ENCODE assay signal across 22 cellular contexts in genomic region chr7:148480479-148481146, GRCh38.
DNase-seq lines count a peak whose midpoint lies in the region; ATAC-seq, FAIRE-seq and TF ChIP-seq lines count a peak whose summit lies in the region.
"Had no signal": no experiment of that assay in that cellular context is flagged by ENCODE, and none has a peak within 500 bp of the region (broad histone marks: within the 10 kb centered on the region; RNA-seq: fewer than 3 reads in every experiment).

No MANE protein-coding gene starts in this region.

- BruUV-seq in HepG2 (replicated peaks; lab: Mats Ljungman, UMichigan) = no TSS peak

- H3K9me3 Mint-ChIP-seq in type B pancreatic cell = no peaks in the 10 kb centered on the region
- H3K9me3 Mint-ChIP-seq: activated CD8-positive, alpha-beta T cell treated with anti-CD3 and anti-CD28 coated beads for 36 hours; activated T-cell treated with anti-CD3 and anti-CD28 coated beads, Interleukin-2, amount 50 U/mL, for 72 hours; stimulated activated naive CD8-positive, alpha-beta T cell treated with anti-CD3 and anti-CD28 coated beads, Interleukin-15, Interleukin-2, amounts not matched to agents 100 ng/mL and 50 ng/mL, for 24 hours had no signal

- no peak overlapping the region for H3K4me3 Mint-ChIP-seq in type B pancreatic cell
- H3K4me3 Mint-ChIP-seq: activated CD8-positive, alpha-beta T cell treated with anti-CD3 and anti-CD28 coated beads for 36 hours; activated T-cell treated with anti-CD3 and anti-CD28 coated beads, Interleukin-2, amount 50 U/mL, for 72 hours; stimulated activated naive CD8-positive, alpha-beta T cell treated with anti-CD3 and anti-CD28 coated beads, Interleukin-15, Interleukin-2, amounts not matched to agents 100 ng/mL and 50 ng/mL, for 24 hours had no signal

- H3K4me1 ChIP-seq in right atrium auricular region (no peaks in the 10 kb centered on the region), HepG2 (ENCODE audit: insufficient read depth, low read length) (peaks cover 46% of the 10 kb centered on the region)

- H3K79me2 ChIP-seq in HepG2 (ENCODE audit: insufficient read depth, low read length) = no peaks in the 10 kb centered on the region

- H3K36me3 ChIP-seq in right atrium auricular region (no peaks in the 10 kb centered on the region), HepG2 (replicated peaks in 1 of 2; ENCODE audit: control insufficient read depth in 1 of 2, insufficient read depth in 2 of 2, low read length in 2 of 2) (no peaks in the 10 kb centered on the region)

- peaks cover 32% of the 10 kb centered on the region for H3K27me3 Mint-ChIP-seq in type B pancreatic cell
- H3K27me3 Mint-ChIP-seq: stimulated activated naive CD8-positive, alpha-beta T cell treated with anti-CD3 and anti-CD28 coated beads, Interleukin-15, Interleukin-2, amounts not matched to agents 100 ng/mL and 50 ng/mL, for 24 hours had no signal

- no peak for FAIRE-seq in HepG2 (lab: Jason Lieb, UNC)
- FAIRE-seq: urothelium cell line had no signal

- no peak for TF ChIP-seq POLR2A in HepG2 (IDR thresholded peaks at IDR 0.05; ENCODE audit: insufficient read depth in 1 of 2, low read depth in 2 of 2, low read length in 2 of 2)

- no peaks in the 10 kb centered on the region for H3K36me3 Mint-ChIP-seq in type B pancreatic cell

- ATAC-seq in Right ventricle myocardium superior (ENCODE audit: poor library complexity) = peak; percentile 29
- ATAC-seq in HepG2 = peak; percentile 74
- ATAC-seq: activated CD8-positive, alpha-beta T cell treated with anti-CD3 and anti-CD28 coated beads for 36 hours; activated T-cell treated with anti-CD3 and anti-CD28 coated beads, Interleukin-2, amount 50 U/mL, for 72 hours had no signal

- CTCF ChIA-PET in HepG2 (lab: Yijun Ruan, JAX; ENCODE audit: low intra/inter-chr PET ratio, low total read pairs) = no interaction called here

- intact Hi-C loops in Right ventricle myocardium superior (cut with DNase I) = no loop called here
- intact Hi-C loops in HepG2 (cut with micrococcal nuclease; ENCODE audit: unreplicated experiment) = loop anchor here (1.0 kb wide), 1 partner anchor 215 kb away; no protein-coding TSS in a partner anchor

- peaks cover 24% of the 10 kb centered on the region for H3K4me1 Mint-ChIP-seq in type B pancreatic cell (ENCODE audit: unreplicated experiment)

- no peaks in the 10 kb centered on the region for H3K27me3 ChIP-seq in right atrium auricular region
- H3K27me3 ChIP-seq in HepG2 (ENCODE audit: control insufficient read depth in 1 of 2, insufficient read depth in 2 of 2, low read length in 2 of 2) = peaks cover 0 to 6% of the 10 kb centered on the region in 2 experiments; a peak in 1 of 5 replicates

- TF ChIP-seq EP300 in HepG2 (IDR thresholded peaks at IDR 0.05; ENCODE audit: low read depth in 2 of 2, low read length in 2 of 2) = no peak
- no peak for TF ChIP-seq EP300 in HepG2 (CRISPR knock-in tag; IDR thresholded peaks at IDR 0.05; ENCODE audit: borderline replicate concordance)

- H4K20me1 ChIP-seq in HepG2 (ENCODE audit: insufficient read depth, low read length) = no peaks in the 10 kb centered on the region

- peak overlapping the region; percentile 43 for H3K4me2 ChIP-seq in HepG2 (ENCODE audit: low read depth, low read length)

- no peak for TF ChIP-seq CTCF in right atrium auricular region (IDR thresholded peaks at IDR 0.05)
- peak; percentile 59 for TF ChIP-seq CTCF in HepG2 (CRISPR knock-in tag; IDR thresholded peaks at IDR 0.05)
- TF ChIP-seq CTCF in type B pancreatic cell (conservative IDR thresholded peaks at IDR 0.05) = peak; percentile 32

- H3K27ac ChIP-seq in right atrium auricular region (no peak overlapping the region), HepG2 (ENCODE audit: extremely low read length, insufficient read depth, low read length) (no peak overlapping the region)

- DNase-seq in Right ventricle myocardium superior = no peak
- no peak for DNase-seq in right atrium auricular region (ENCODE audit: low spot score)
- peak; percentile 75 for DNase-seq in SK-N-DZ (ENCODE audit: low spot score)
- no peak for DNase-seq in HepG2 (ENCODE audit: low spot score)
- no peak for DNase-seq in type B pancreatic cell (ENCODE audit: extremely low spot score, unreplicated experiment)
- no peak for DNase-seq in activated naive CD4-positive, alpha-beta T cell treated with Interleukin-2 at 50 U/mL for 16 hours
- no peak for DNase-seq in NCI-H146 (lab: John Stamatoyannopoulos, UW)
- DNase-seq in NCI-H2081 treated with DMSO at 0.1 percent for 48 hours (lab: John Stamatoyannopoulos, UW) = no peak
- DNase-seq: activated CD8-positive, alpha-beta T cell treated with anti-CD3 and anti-CD28 coated beads for 36 hours; activated T-cell treated with anti-CD3 and anti-CD28 coated beads, Interleukin-2, amount 50 U/mL, for 72 hours; Calu3; central memory CD4-positive, alpha-beta T cell; effector memory CD4-positive, alpha-beta T cell; GDM1; HCEC 1CT; hippocampal formation; NCI-H2029; NCI-H748 treated with DMSO at 0.1 percent for 48 hours; posterior cingulate gyrus; T-helper 1 cell had no signal

- TF ChIP-seq RAD21 in HepG2 (CRISPR knock-in tag; IDR thresholded peaks at IDR 0.05) = 0 out of 2 replicates have a peak, but pooled peaks have one; percentile 30

- in situ Hi-C loops in HepG2 (cut with HindIII; ENCODE audit: extremely low pct_ligation_motif_present, low pct_unique_long_range_greater_than_20kb) = loop anchor here (10.0 kb wide), 1 partner anchor 216 kb away; no protein-coding TSS in a partner anchor

- WGBS in HepG2 (ENCODE audit: low lambda C conversion rate) = 27% methylated on average over 5 of the region's 5 CpGs

- H3K9me3 ChIP-seq in right atrium auricular region (no peaks in the 10 kb centered on the region), HepG2 (ENCODE audit: low read length) (no peaks in the 10 kb centered on the region)

- no peak overlapping the region for H2AFZ ChIP-seq in HepG2 (ENCODE audit: low read length)

- H3K4me3 ChIP-seq in right atrium auricular region (no peak overlapping the region), HepG2 (replicated peaks in 1 of 3; ENCODE audit: insufficient read depth in 1 of 3, low read depth in 2 of 3, low read length in 3 of 3) (no peak overlapping the region)

- H3K9ac ChIP-seq in HepG2 (ENCODE audit: insufficient read depth, low read depth, low read length) = no peak overlapping the region

- no peak overlapping the region for H3K27ac Mint-ChIP-seq in type B pancreatic cell
- H3K27ac Mint-ChIP-seq: activated CD8-positive, alpha-beta T cell treated with anti-CD3 and anti-CD28 coated beads for 36 hours; activated T-cell treated with anti-CD3 and anti-CD28 coated beads, Interleukin-2, amount 50 U/mL, for 72 hours; stimulated activated naive CD8-positive, alpha-beta T cell treated with anti-CD3 and anti-CD28 coated beads, Interleukin-15, Interleukin-2, amounts not matched to agents 100 ng/mL and 50 ng/mL, for 24 hours had no signal

- POLR2A ChIA-PET in HepG2 (lab: Yijun Ruan, JAX) = no interaction called here

TF ChIP-seq in HepG2, 621 proteins besides CTCF, POLR2A, EP300 and RAD21:
- no peak for TF ChIP-seq USF2 (IDR thresholded peaks at IDR 0.05; ENCODE audit: low read depth, low read length)
- TF ChIP-seq USF2 (CRISPR knock-in tag; IDR thresholded peaks at IDR 0.05; ENCODE audit: borderline replicate concordance) = no peak
- TF ChIP-seq ZBTB14 (CRISPR knock-in tag; IDR thresholded peaks at IDR 0.05) = no peak
- TF ChIP-seq STAG1 (CRISPR knock-in tag; IDR thresholded peaks at IDR 0.05) = peak; percentile 72
- peak; percentile 31; the same call in 1 of the 2 replicates for TF ChIP-seq SMC3 (IDR thresholded peaks at IDR 0.05; ENCODE audit: low read length)

Comparison
In these comparisons a context has a peak if more than half of its experiments do, and no peak if none do; other contexts are left out.
1. CTCF ChIP-seq: peak in HepG2 (single experiment) and type B pancreatic cell (single experiment); none in right atrium auricular region (0 of 2).